ENCODE assay signal across 12 cellular contexts in the genomic region with DNA sequence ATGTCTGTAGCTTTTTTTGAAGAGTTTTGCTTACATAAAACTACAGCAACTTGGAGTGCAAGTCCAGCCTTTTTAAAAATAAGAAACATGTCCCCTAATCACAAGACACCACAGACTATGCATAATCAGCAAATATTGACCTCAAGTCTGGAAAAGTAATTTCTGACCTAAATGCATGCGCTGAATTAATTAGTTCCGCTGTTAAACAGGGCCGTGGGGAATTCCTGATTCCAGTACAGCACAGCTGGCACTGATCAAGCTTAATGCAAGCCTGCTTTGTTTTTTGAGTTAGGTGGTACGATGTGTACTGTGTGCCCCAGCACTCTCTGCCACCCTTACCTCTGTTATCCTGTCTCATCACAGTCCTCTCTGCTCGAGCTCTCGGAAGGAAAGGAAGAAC. TPM values are rescaled to one million over a fixed set of nuclear protein-coding genes. Genes with fewer than 3 reads are reported as not detected.
DNase-seq lines count a peak whose midpoint lies in the region; ATAC-seq, FAIRE-seq and TF ChIP-seq lines count a peak whose summit lies in the region.
"Had no signal": no experiment of that assay in that cellular context is flagged by ENCODE, and none has a peak within 500 bp of the region (broad histone marks: within the 10 kb centered on the region; RNA-seq: fewer than 3 reads in every experiment).

No MANE protein-coding gene starts in this region.

- H2BK120ac ChIP-seq in H9 (ENCODE audit: low read depth, low read length, poor library complexity, severe bottlenecking): no peak overlapping the region

- H3K27me3 ChIP-seq in H9 (ENCODE audit: insufficient read depth, low read length): no peaks in the 10 kb centered on the region
- no peaks in the 10 kb centered on the region for H3K27me3 ChIP-seq in small intestine (ENCODE audit: control insufficient read depth in 2 of 2, insufficient read depth in 2 of 2, low read length in 2 of 2)
- H3K27me3 ChIP-seq in stomach: no peaks in the 10 kb centered on the region
- H3K27me3 ChIP-seq: sigmoid colon had no signal

- no peak overlapping the region for H4K8ac ChIP-seq in H9 (replicated peaks; ENCODE audit: insufficient read length, low read depth, low read length)

- H3K23ac ChIP-seq in H9 (ENCODE audit: insufficient read length, low read depth, low read length): no peak overlapping the region

- H3K9ac ChIP-seq in H9 (ENCODE audit: extremely low read depth, insufficient read length, low read length): no peak overlapping the region

- TF ChIP-seq CTCF in H9 (conservative IDR thresholded peaks at IDR 0.05): no peak
- no peak for TF ChIP-seq CTCF in foreskin fibroblast (IDR thresholded peaks at IDR 0.05; ENCODE audit: low read depth, low read length)
- no peak for TF ChIP-seq CTCF in stomach (IDR thresholded peaks at IDR 0.05)

- no CpG with 5 or more reads among the region's 6 CpGs for WGBS in H9 (ENCODE audit: extremely low coverage, insufficient read length, low lambda C conversion rate)
- WGBS in small intestine, 3 donors: 13 to 42% (median 36%) methylated on average over 6 of the region's 6 CpGs
- WGBS in stomach, 5 donors: 36 to 43% (median 41%) methylated on average over 6 of the region's 6 CpGs

- H3K9me3 ChIP-seq in H9 (ENCODE audit: control insufficient read depth, low read depth, low read length) (no peaks in the 10 kb centered on the region), small intestine (ENCODE audit: control insufficient read depth, low read depth) (no peaks in the 10 kb centered on the region), stomach (no peaks in the 10 kb centered on the region)
- H3K9me3 ChIP-seq: sigmoid colon had no signal

- H3K4me2 ChIP-seq in H9 (ENCODE audit: insufficient read depth, insufficient read length, low read length): no peak overlapping the region

- H3K18ac ChIP-seq in H9 (ENCODE audit: insufficient read length, low read depth, low read length): no peak overlapping the region

- H3K9me3 Mint-ChIP-seq in H9: no peaks in the 10 kb centered on the region
- H3K9me3 Mint-ChIP-seq: activated naive CD4-positive, alpha-beta T cell treated with anti-CD3 and anti-CD28 coated beads, Interleukin-2, amount 50 U/mL, for 24 hours; naive thymus-derived CD8-positive, alpha-beta T cell had no signal

- no peak for FAIRE-seq in small intestine (lab: Jason Lieb, UNC)
- FAIRE-seq: frontal cortex had no signal

- no peak for TF ChIP-seq POLR2A in stomach (IDR thresholded peaks at IDR 0.05)

- no peaks in the 10 kb centered on the region for H4K20me1 ChIP-seq in H9 (ENCODE audit: control insufficient read depth, insufficient read depth, insufficient read length)

- H3K23me2 ChIP-seq in H9 (ENCODE audit: insufficient read length, low read depth, low read length, poor library complexity, severe bottlenecking): no peaks in the 10 kb centered on the region

- no peak overlapping the region for H4K5ac ChIP-seq in H9 (ENCODE audit: insufficient read length, low read depth, low read length)

- no peak overlapping the region for H3K4ac ChIP-seq in H9 (ENCODE audit: low read depth, low read length)

- peak overlapping the region in 2 of 3 experiments; percentile 44 to 69; a peak in 2 of 7 replicates for H3K27ac Mint-ChIP-seq in H9
- H3K27ac Mint-ChIP-seq: activated naive CD4-positive, alpha-beta T cell treated with anti-CD3 and anti-CD28 coated beads, Interleukin-2, amount 50 U/mL, for 24 hours; naive thymus-derived CD8-positive, alpha-beta T cell had no signal

- peaks cover 0 to under 1% of the 10 kb centered on the region in 2 donors for H3K36me3 ChIP-seq in small intestine (ENCODE audit: control insufficient read depth in 2 of 2, insufficient read depth in 2 of 2, low read length in 2 of 2)
- peaks cover 0 to 47% (median 28%) of the 10 kb centered on the region in 4 donors for H3K36me3 ChIP-seq in stomach

- DNase-seq in H9 (no peak), foreskin fibroblast (peak; percentile 51 to 83), small intestine (no peak), stomach (no peak), hypothalamus (lab: John Stamatoyannopoulos, UW) (no peak)
- DNase-seq: activated CD8-positive, alpha-beta memory T cell treated with anti-CD3 and anti-CD28 coated beads for 24 hours; naive thymus-derived CD8-positive, alpha-beta T cell; sigmoid colon had no signal

- no peak overlapping the region for H3K56ac ChIP-seq in H9 (ENCODE audit: insufficient read length, low read depth, low read length)

- no peaks in the 10 kb centered on the region for H3K4me1 Mint-ChIP-seq in H9

- no peak overlapping the region for H2BK5ac ChIP-seq in H9 (ENCODE audit: insufficient read length, low read length)

- H3K4me1 ChIP-seq in H9 (ENCODE audit: insufficient read depth, low read length): 0 out of 2 replicates have a peak, but pooled peaks cover 2% of the 10 kb centered on the region
- peaks cover 4 to 8% of the 10 kb centered on the region in 2 donors for H3K4me1 ChIP-seq in small intestine (ENCODE audit: control insufficient read depth in 2 of 2, insufficient read depth in 1 of 2, low read depth in 1 of 2, low read length in 1 of 2)
- H3K4me1 ChIP-seq in stomach: peaks cover 4 to 44% (median 31%) of the 10 kb centered on the region in 4 donors

- H3K36me3 Mint-ChIP-seq in H9 (ENCODE audit: insufficient read depth in 1 of 3, low read depth in 3 of 3): peaks cover 1 to 20% (median 12%) of the 10 kb centered on the region in 3 experiments; a peak in 5 of 7 replicates

- H3K4me3 ChIP-seq in foreskin fibroblast (ENCODE audit: low read depth in 1 of 2, low read length in 2 of 2) (no peak overlapping the region), small intestine (ENCODE audit: low read depth in 1 of 2, low read length in 2 of 2) (no peak overlapping the region), stomach (no peak overlapping the region)
- H3K4me3 ChIP-seq: sigmoid colon had no signal

- intact Hi-C loops in stomach (cut with DNase I; ENCODE audit: low total_unique reads): no loop called here

- peaks cover 3% of the 10 kb centered on the region for H3K79me1 ChIP-seq in H9 (ENCODE audit: insufficient read depth, low read depth, low read length, poor library complexity, severe bottlenecking)

- H3K4me3 Mint-ChIP-seq in H9: no peak overlapping the region
- H3K4me3 Mint-ChIP-seq: activated naive CD4-positive, alpha-beta T cell treated with anti-CD3 and anti-CD28 coated beads, Interleukin-2, amount 50 U/mL, for 24 hours; naive thymus-derived CD8-positive, alpha-beta T cell had no signal

- no peaks in the 10 kb centered on the region for H3K27me3 Mint-ChIP-seq in H9 (ENCODE audit: low read depth)
- H3K27me3 Mint-ChIP-seq: activated naive CD4-positive, alpha-beta T cell treated with anti-CD3 and anti-CD28 coated beads, Interleukin-2, amount 50 U/mL, for 24 hours; naive thymus-derived CD8-positive, alpha-beta T cell had no signal

- H2BK20ac ChIP-seq in H9 (ENCODE audit: low read depth, low read length, poor library complexity, severe bottlenecking): no peak overlapping the region

- no peak overlapping the region for H4K91ac ChIP-seq in H9 (ENCODE audit: insufficient read length, low read depth, low read length)

- H3T11ph ChIP-seq in H9 (ENCODE audit: low read length): no peak overlapping the region

- ATAC-seq in SK-N-SH treated with all-trans-retinoic acid at 6 μM for 48 hours: peak; percentile 85
- ATAC-seq in GM21526 (IDR thresholded peaks at IDR 0.05; ENCODE audit: low FRiP score, unreplicated experiment): no peak
- ATAC-seq: naive thymus-derived CD8-positive, alpha-beta T cell had no signal

- H2BK15ac ChIP-seq in H9 (ENCODE audit: low read depth, low read length): no peak overlapping the region

- TF ChIP-seq EP300 in stomach (IDR thresholded peaks at IDR 0.05): no peak

- H2BK12ac ChIP-seq in H9 (ENCODE audit: insufficient read length, low read depth, low read length): no peak overlapping the region

- H3K27ac ChIP-seq in H9 (ENCODE audit: insufficient read length, low read depth, low read length): no peak overlapping the region
- H3K27ac ChIP-seq in small intestine (ENCODE audit: low read depth in 1 of 2, low read length in 1 of 2): peak overlapping the region; percentile 15 to 34
- H3K27ac ChIP-seq in stomach: peak overlapping the region in 2 of 5 donors; percentile 10 to 21
- H3K27ac ChIP-seq: sigmoid colon had no signal

- H2AK5ac ChIP-seq in H9 (ENCODE audit: insufficient read length, low read length): no peak overlapping the region

- H3K79me2 ChIP-seq in H9 (ENCODE audit: insufficient read depth, low read length): no peaks in the 10 kb centered on the region

- no peak overlapping the region for H2AFZ ChIP-seq in H9 (ENCODE audit: low read length)

- no peak overlapping the region for H3K14ac ChIP-seq in H9 (ENCODE audit: insufficient read depth, low read length)

RNA-seq across cellular contexts. Expression of a gene that starts 9.2 kb away (rescaled TPM):
- total RNA-seq in H9 (2021): 21.0 and 23.0 TPM in 2 replicates
- polyA plus RNA-seq in small intestine: 10 to 100 TPM; 13.9 to 21.2 (median 14.1) TPM
- 10 to 100 TPM in 4 of 5 donors, 1 to 10 TPM in 1; 9.3 to 53.2 (median 36.8) TPM for total RNA-seq in stomach
- polyA plus RNA-seq in stomach: 10 to 100 TPM in 1 of 3 donors, 1 to 10 TPM in 2; 7.2 to 13.4 (median 8.3) TPM

RNA-seq across cellular contexts. Expression of a gene that starts 21.8 kb away (rescaled TPM):
- total RNA-seq in H9 (2021) (15.5 and 18.9 TPM in 2 replicates), stomach (10 to 100 TPM in 2 of 5 donors, 1 to 10 TPM in 1, not detected in 2; 7.9 to 27.7 (median 12.2) TPM)
- polyA plus RNA-seq in small intestine (10 to 100 TPM; 15.9 to 26.2 (median 19.0) TPM), stomach (10 to 100 TPM in 2 of 3 donors, 1 to 10 TPM in 1; 9.3 to 30.1 (median 11.9) TPM)

RNA-seq across cellular contexts. Expression of a gene that starts 27.4 kb away (rescaled TPM):
- total RNA-seq in H9 (2021) (1.4 and 1.5 TPM in 2 replicates), stomach (10 to 100 TPM in 1 of 5 donors, 1 to 10 TPM in 1, under 1 TPM in 1, not detected in 2; 0.37 to 10.4 (median 5.9) TPM)
- polyA plus RNA-seq in small intestine (10 to 100 TPM in 1 of 3 donors, 1 to 10 TPM in 2; 3.5 to 15.9 (median 8.6) TPM), stomach (1 to 10 TPM; 1.9 to 4.5 (median 3.7) TPM)

RNA-seq across cellular contexts. Expression of a gene that starts 39.3 kb away (rescaled TPM):
- total RNA-seq in H9 (2021) (48.3 and 53.4 TPM in 2 replicates), stomach (100 to 1,000 TPM in 1 of 5 donors, 10 to 100 TPM in 3, 1 to 10 TPM in 1; 5.8 to 182 (median 23.7) TPM)
- polyA plus RNA-seq in small intestine (10 to 100 TPM; 41.8 to 50.8 (median 47.8) TPM), stomach (10 to 100 TPM; 27.6 to 32.1 (median 29.1) TPM)

Comparison
In these comparisons a context has a peak if more than half of its experiments do, and no peak if none do; other contexts are left out.
1. DNase-seq: peak in foreskin fibroblast (2 of 2); none in H9 (single experiment), small intestine (single experiment), stomach (single experiment) and hypothalamus (0 of 51).